Comparison of ENCODE assay signal across 17 cellular contexts in the genomic region with DNA sequence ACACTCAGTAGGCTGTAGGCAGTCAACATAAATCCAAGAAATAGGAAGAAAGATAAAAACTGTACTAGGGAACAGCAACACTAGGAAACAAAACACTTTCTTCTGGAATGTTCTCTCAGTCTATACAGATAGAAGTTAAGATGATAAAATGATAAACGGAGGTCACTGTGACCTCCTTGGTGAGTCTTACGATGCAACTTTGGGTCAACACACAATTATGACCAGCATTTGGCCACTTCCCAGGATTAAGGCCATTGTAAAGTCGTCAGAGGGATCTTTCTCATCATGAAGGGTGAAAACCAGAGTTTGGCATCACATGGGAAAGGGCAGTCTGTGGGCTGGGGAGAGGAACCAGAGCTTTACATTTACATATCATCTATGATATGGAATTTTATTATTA. TPM values are rescaled to one million over a fixed set of nuclear protein-coding genes. Genes with fewer than 3 reads are reported as not detected.
"Had no signal": no experiment of that assay in that cellular context is flagged by ENCODE, and none has a peak within 500 bp of the region (broad histone marks: within the 10 kb centered on the region; RNA-seq: fewer than 3 reads in every experiment).

No MANE protein-coding gene starts in this region.

- H3K9me3 ChIP-seq: adrenal gland, body of pancreas, gastroesophageal sphincter, neutrophil, tibial artery had no signal

- ATAC-seq: body of pancreas; gastroesophageal sphincter; left ventricle myocardium superior; right cardiac atrium; stimulated activated memory B cell treated with anti-CD40 and anti-IgM and Interleukin-4, amounts not matched to agents 10 μg/mL and 1 μg/mL and 100 μg/mL, for 72 hours; WTC11 had no signal

- H3K36me3 ChIP-seq: adrenal gland, neutrophil, tibial artery had no signal

- H3K27me3 ChIP-seq: adrenal gland, body of pancreas, gastroesophageal sphincter, tibial artery had no signal

- H3K27ac ChIP-seq: adrenal gland, body of pancreas, gastroesophageal sphincter, neutrophil had no signal

- H3K4me1 ChIP-seq: adrenal gland had no signal

- DNase-seq: activated CD4-positive, alpha-beta T cell treated with anti-CD3 and anti-CD28 coated beads, Interleukin-2, amount 10 ng/mL, durations not matched to agents 24 days and 14 days; activated naive CD4-positive, alpha-beta T cell treated with anti-CD3 and anti-CD28 coated beads, Interleukin-2, amount 10 ng/mL, durations not matched to agents 7 days and 5 days; adrenal gland; body of pancreas; cerebellar nuclear complex; dermis blood vessel endothelial cell; left ventricle myocardium superior; naive B cell; right cardiac atrium; T-helper 1 cell; tibial artery had no signal

- H3K4me3 ChIP-seq: adrenal gland, body of pancreas, gastroesophageal sphincter, tibial artery had no signal

RNA-seq across cellular contexts. Expression of a gene that starts 33.4 kb away (rescaled TPM):
- total RNA-seq: activated CD4-positive, alpha-beta T cell treated with anti-CD3 and anti-CD28 coated beads, Interleukin-2, amount 10 ng/mL, durations not matched to agents 24 days and 14 days; activated T-helper 2 cell treated with anti-CD3 and anti-CD28 coated beads, Interferon-gamma antibody, Interleukin-2, Interleukin-4, amounts not matched to agents 10 μg/mL and 5 μg/mL and 100 μg/mL, durations not matched to agents 14 hours and 24 hours and 36 hours had no signal

RNA-seq across cellular contexts. Expression of a gene that starts 59.9 kb away (rescaled TPM):
- total RNA-seq: activated CD4-positive, alpha-beta T cell treated with anti-CD3 and anti-CD28 coated beads, Interleukin-2, amount 10 ng/mL, durations not matched to agents 24 days and 14 days; activated CD8-positive, alpha-beta memory T cell treated with anti-CD3 and anti-CD28 coated beads for 36 hours; activated T-helper 2 cell treated with anti-CD3 and anti-CD28 coated beads, Interferon-gamma antibody, Interleukin-2, Interleukin-4, amounts not matched to agents 10 μg/mL and 5 μg/mL and 100 μg/mL, durations not matched to agents 14 hours and 24 hours and 36 hours had no signal
